ENCODE assay signal across 27 cellular contexts in the genomic region with DNA sequence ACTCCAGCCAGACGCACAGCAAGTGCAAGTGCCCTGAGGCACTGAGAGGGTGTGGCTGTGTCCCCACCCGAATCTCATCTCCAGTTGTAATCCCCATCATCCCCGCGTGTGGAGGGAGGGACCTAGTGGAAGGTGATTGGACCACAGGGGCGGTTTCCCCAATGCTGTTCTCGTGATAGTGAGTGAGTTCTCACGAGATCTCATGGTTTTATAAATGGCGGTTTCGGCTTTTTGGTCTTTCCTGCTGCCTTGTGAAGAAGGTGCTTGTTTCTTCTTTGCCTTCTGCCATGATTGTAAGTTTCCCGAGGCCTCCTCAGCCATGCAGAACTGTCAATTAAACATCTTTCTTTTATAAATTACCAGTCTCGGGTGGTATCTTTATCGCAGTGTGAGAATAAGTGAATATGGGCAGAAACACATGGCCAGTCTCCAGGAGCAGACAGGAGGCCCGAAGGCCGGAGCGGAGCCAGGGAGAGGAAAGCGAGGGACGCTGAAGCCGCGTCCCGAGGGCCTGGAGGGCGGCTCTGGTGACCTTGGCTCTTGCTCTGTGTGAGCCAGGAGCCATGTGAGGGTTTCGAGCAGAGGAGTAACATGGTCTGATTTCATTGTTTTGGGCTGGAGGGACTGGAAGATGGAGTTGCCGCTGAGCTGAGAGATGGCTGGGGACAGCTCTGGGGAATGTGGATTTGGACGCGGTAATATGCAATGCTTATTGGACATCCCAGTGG.
"Had no signal": no experiment of that assay in that cellular context is flagged by ENCODE, and none has a peak within 500 bp of the region (broad histone marks: within the 10 kb centered on the region; RNA-seq: fewer than 3 reads in every experiment).

No MANE protein-coding gene starts in this region.

- H3K9me3 ChIP-seq: SJCRH30, SK-N-SH had no signal

- H3K36me3 ChIP-seq: brain microvascular endothelial cell, SJCRH30 had no signal

- H3K4me3 Mint-ChIP-seq: activated CD4-positive, alpha-beta memory T cell treated with anti-CD3 and anti-CD28 coated beads, Interleukin-2, amount 10 ng/mL, durations not matched to agents 7 days and 5 days; activated CD4-positive, alpha-beta T cell treated with anti-CD3 and anti-CD28 coated beads for 36 hours; activated naive CD4-positive, alpha-beta T cell treated with anti-CD3 and anti-CD28 coated beads for 36 hours; activated naive CD8-positive, alpha-beta T cell; activated T-helper 17 cell treated with anti-CD3 and anti-CD28 coated beads, Interleukin-2, amount 50 U/mL, for 72 hours had no signal

- H3K4me2 ChIP-seq: SK-N-SH had no signal

- H3K27me3 ChIP-seq: brain microvascular endothelial cell, SJCRH30 had no signal

- H3K36me3 Mint-ChIP-seq: activated naive CD8-positive, alpha-beta T cell had no signal

- ATAC-seq: activated CD4-positive, alpha-beta T cell treated with anti-CD3 and anti-CD28 coated beads for 36 hours; activated T-helper 17 cell treated with anti-CD3 and anti-CD28 coated beads, Interleukin-2, amount 50 U/mL, for 72 hours; Panc1 had no signal

- H3K4me3 ChIP-seq: SJCRH30 had no signal

- H3K27me3 Mint-ChIP-seq: activated CD4-positive, alpha-beta memory T cell treated with anti-CD3 and anti-CD28 coated beads, Interleukin-2, amount 10 ng/mL, durations not matched to agents 7 days and 5 days had no signal

- DNase-seq: activated CD4-positive, alpha-beta memory T cell treated with anti-CD3 and anti-CD28 coated beads, Interleukin-2, amount 10 ng/mL, durations not matched to agents 7 days and 5 days; activated CD4-positive, alpha-beta T cell treated with anti-CD3 and anti-CD28 coated beads for 36 hours; activated CD4-positive, alpha-beta T cell treated with anti-CD3 and anti-CD28 coated beads, Interleukin-2, amount 50 U/mL, for 1 hour; activated gamma-delta T cell; activated naive CD4-positive, alpha-beta T cell treated with anti-CD3 and anti-CD28 coated beads for 36 hours; activated T-cell treated with anti-CD3 and anti-CD28 coated beads for 4 hours; activated T-cell treated with anti-CD3 and anti-CD28 coated beads, Interleukin-2, amount 50 U/mL, for 48 hours; amygdala; brain microvascular endothelial cell; cerebellar nuclear complex; MV-4-11; NCI-H1105; NCI-H1436; NCI-H187; NCI-H2081; NCI-H510A treated with DMSO at 0.1 percent for 48 hours; NK-92 treated with Interleukin-12 subunit alpha and Interleukin-12 subunit beta, amount 100 ng/mL, for 24 hours; OCI-M1; Right ventricle myocardium superior; SJCRH30; SK-N-SH; T-helper 1 cell had no signal

- H3K4me1 Mint-ChIP-seq: activated CD4-positive, alpha-beta memory T cell treated with anti-CD3 and anti-CD28 coated beads, Interleukin-2, amount 10 ng/mL, durations not matched to agents 7 days and 5 days; activated CD4-positive, alpha-beta T cell treated with anti-CD3 and anti-CD28 coated beads for 36 hours; activated T-helper 17 cell treated with anti-CD3 and anti-CD28 coated beads, Interleukin-2, amount 50 U/mL, for 72 hours had no signal

- H3K27ac Mint-ChIP-seq: activated CD4-positive, alpha-beta memory T cell treated with anti-CD3 and anti-CD28 coated beads, Interleukin-2, amount 10 ng/mL, durations not matched to agents 7 days and 5 days; activated CD4-positive, alpha-beta T cell treated with anti-CD3 and anti-CD28 coated beads for 36 hours; activated naive CD4-positive, alpha-beta T cell treated with anti-CD3 and anti-CD28 coated beads for 36 hours; activated naive CD8-positive, alpha-beta T cell; activated T-helper 17 cell treated with anti-CD3 and anti-CD28 coated beads, Interleukin-2, amount 50 U/mL, for 72 hours had no signal

- H3K9me3 Mint-ChIP-seq: activated CD4-positive, alpha-beta memory T cell treated with anti-CD3 and anti-CD28 coated beads, Interleukin-2, amount 10 ng/mL, durations not matched to agents 7 days and 5 days; activated naive CD4-positive, alpha-beta T cell treated with anti-CD3 and anti-CD28 coated beads for 36 hours; activated T-helper 17 cell treated with anti-CD3 and anti-CD28 coated beads, Interleukin-2, amount 50 U/mL, for 72 hours had no signal

- H3K27ac ChIP-seq: brain microvascular endothelial cell, RWPE1, SJCRH30, VCaP had no signal

- H3K9ac ChIP-seq: SK-N-SH had no signal
